14 cellular contexts compared by ENCODE assay signal in the genomic region with DNA sequence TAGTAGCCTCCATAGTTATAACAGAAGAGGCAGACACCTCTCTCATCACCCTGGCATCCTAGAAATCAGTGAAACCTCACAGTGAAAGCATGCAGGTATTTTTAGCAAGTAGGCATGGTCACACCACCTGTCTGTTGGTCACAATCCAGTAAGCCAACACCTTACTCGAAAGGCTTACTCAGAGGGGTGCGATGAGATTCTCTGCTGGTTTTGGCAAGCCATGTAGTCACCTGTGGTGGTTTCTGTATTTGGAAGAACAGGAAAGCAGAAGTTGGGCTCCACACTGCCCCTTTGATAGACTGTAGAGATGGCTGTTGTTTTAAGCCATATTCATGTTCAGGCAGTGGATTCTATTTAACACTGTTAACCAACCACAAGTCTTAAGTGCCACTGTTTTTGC.
DNase-seq lines count a peak whose midpoint lies in the region; ATAC-seq and TF ChIP-seq lines count a peak whose summit lies in the region.
"Had no signal": no experiment of that assay in that cellular context is flagged by ENCODE, and none has a peak within 500 bp of the region (broad histone marks: within the 10 kb centered on the region; RNA-seq: fewer than 3 reads in every experiment).

No MANE protein-coding gene starts in this region.

- intact Hi-C loops in esophagus squamous epithelium (cut with DNase I): no loop called here

- TF ChIP-seq POLR2A in esophagus squamous epithelium (IDR thresholded peaks at IDR 0.05): no peak

- H3K4me1 ChIP-seq in esophagus squamous epithelium: peaks cover 0 to 21% (median 0%) of the 10 kb centered on the region in 3 donors
- H3K4me1 ChIP-seq: prostate gland had no signal

- no peak overlapping the region for H3K27ac ChIP-seq in esophagus squamous epithelium
- H3K27ac ChIP-seq: prostate gland, upper lobe of left lung had no signal

- H3K27me3 ChIP-seq in esophagus squamous epithelium: peaks cover 0 to 5% (median 0%) of the 10 kb centered on the region in 4 donors
- H3K27me3 ChIP-seq: upper lobe of left lung had no signal

- no peaks in the 10 kb centered on the region for H3K36me3 ChIP-seq in esophagus squamous epithelium
- H3K36me3 ChIP-seq: prostate gland, upper lobe of left lung had no signal

- no peaks in the 10 kb centered on the region for H3K9me3 ChIP-seq in esophagus squamous epithelium
- H3K9me3 ChIP-seq: prostate gland, upper lobe of left lung had no signal

- peak; percentile 48 for DNase-seq in OCI-M1 (lab: John Stamatoyannopoulos, UW)
- peak; percentile 96 for DNase-seq in kidney tubule cell (ENCODE audit: low spot score)
- DNase-seq in retina: no peak
- DNase-seq in esophagus squamous epithelium (lab: John Stamatoyannopoulos, UW): no peak
- DNase-seq: activated CD4-positive, alpha-beta T cell treated with anti-CD3 and anti-CD28 coated beads, Interleukin-2, amount 10 ng/mL, durations not matched to agents 24 days and 14 days; activated T-cell treated with anti-CD3 and anti-CD28 coated beads, Interleukin-2, amount 50 U/mL, for 4 hours; NCI-H2227 treated with DMSO at 0.1 percent for 48 hours; upper lobe of left lung had no signal

- WGBS in esophagus squamous epithelium, 2 donors: 20 to 24% methylated on average over 2 of the region's 2 CpGs

- ATAC-seq in GM18858 (IDR thresholded peaks at IDR 0.05; ENCODE audit: unreplicated experiment) (peak; percentile 42), HG02852 (IDR thresholded peaks at IDR 0.05; ENCODE audit: unreplicated experiment) (peak; percentile 49), HG02884 (IDR thresholded peaks at IDR 0.05; ENCODE audit: unreplicated experiment) (no peak), HG03354 (IDR thresholded peaks at IDR 0.05; ENCODE audit: poor library complexity, severe bottlenecking, unreplicated experiment) (no peak)
- ATAC-seq: activated T-cell treated with anti-CD3 and anti-CD28 coated beads, Interleukin-2, amount 50 U/mL, for 4 hours; GM23338 had no signal

- H3K4me3 ChIP-seq in esophagus squamous epithelium: no peak overlapping the region
- H3K4me3 ChIP-seq: GM23338, prostate gland, upper lobe of left lung had no signal

- TF ChIP-seq CTCF in esophagus squamous epithelium (IDR thresholded peaks at IDR 0.05): no peak

Comparison
In these comparisons a context has a peak if more than half of its experiments do, and no peak if none do; other contexts are left out.
1. ATAC-seq: peak in GM18858 (single experiment) and HG02852 (single experiment); none in HG02884 (single experiment) and HG03354 (single experiment).
2. DNase-seq: peak in OCI-M1 (single experiment) and kidney tubule cell (single experiment); none in retina (single experiment) and esophagus squamous epithelium (single experiment).